In the genomic region with DNA sequence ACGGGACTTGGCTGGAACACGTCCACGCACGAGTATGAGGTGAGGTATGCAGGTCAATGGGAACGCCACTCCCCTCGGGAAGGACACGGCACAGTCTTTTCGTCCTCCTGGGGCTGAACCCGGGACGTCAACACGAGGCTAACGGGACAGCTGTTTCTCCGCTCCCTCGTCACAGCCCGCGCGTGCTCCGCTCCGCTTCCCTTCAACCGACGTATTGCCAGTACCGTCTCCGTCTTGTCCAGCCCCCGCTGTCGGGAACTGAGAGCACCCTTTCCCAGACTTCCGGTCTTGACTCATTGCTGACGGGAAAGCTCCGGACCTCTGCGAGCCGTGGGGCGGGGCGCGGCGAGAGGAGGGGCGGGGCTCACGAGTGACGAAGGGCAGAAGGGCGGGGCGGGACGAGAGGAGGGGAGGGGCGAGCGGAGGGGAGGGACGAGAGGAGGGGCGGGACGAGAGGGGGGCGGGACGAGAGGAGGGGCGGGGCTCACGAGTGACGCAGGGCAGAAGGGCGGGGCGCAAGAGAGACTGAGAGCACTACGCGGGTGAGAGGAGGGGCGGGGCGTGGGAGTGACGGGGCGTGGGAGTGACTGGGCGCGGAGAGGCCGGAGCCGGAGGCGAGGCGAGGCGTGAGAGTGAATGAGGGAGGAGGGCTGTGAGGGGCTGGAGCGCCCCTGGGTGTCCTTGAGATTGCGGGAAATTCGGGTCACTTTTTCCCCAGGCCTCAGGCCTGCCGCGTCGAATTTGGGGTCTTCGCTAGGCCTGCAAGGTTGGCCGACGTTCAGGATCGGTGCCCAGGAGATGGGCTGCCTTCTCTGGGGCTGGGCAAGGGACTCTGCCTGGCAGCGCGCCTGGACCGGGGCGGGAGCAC, we compare ENCODE assay signal across 8 cellular contexts. TPM values are rescaled to one million over a fixed set of nuclear protein-coding genes. Genes with fewer than 3 reads are reported as not detected.
A peak's percentile ranks its signal among the peaks of the same experiment; 100 is the strongest.
DNase-seq lines count a peak whose midpoint lies in the region; ATAC-seq and TF ChIP-seq lines count a peak whose summit lies in the region.

No MANE protein-coding gene starts in this region.

- H3K27me3 ChIP-seq in breast epithelium = no peaks in the 10 kb centered on the region

- H3K9me3 ChIP-seq in breast epithelium = no peaks in the 10 kb centered on the region

- DNase-seq in AG08395 (ENCODE audit: low spot score) = peak; percentile 97
- DNase-seq in NCI-H2196 treated with DMSO at 0.1 percent for 48 hours (lab: John Stamatoyannopoulos, UW; ENCODE audit: unreplicated experiment) = peak; percentile 93
- peak; percentile 96 to 98 for DNase-seq in breast epithelium (ENCODE audit: low spot score in 2 of 2)
- peak; percentile 93 for DNase-seq in iPS-NIHi11 (ENCODE audit: low spot score)

- intact Hi-C loops in breast epithelium (cut with DNase I; ENCODE audit: low total_unique reads) = loop anchor here (10.0 kb wide), 1 partner anchor 165 kb away; a partner anchor contains a TSS

- H3K4me3 ChIP-seq in breast epithelium (peak overlapping the region; percentile 48 to 75 (median 75)), skin epidermis (peak overlapping the region; percentile 42 to 72 (median 56))

- TF ChIP-seq CTCF in VCaP (conservative IDR thresholded peaks at IDR 0.05) = no peak
- no peak for TF ChIP-seq CTCF in breast epithelium (IDR thresholded peaks at IDR 0.05)

- peak; percentile 90 for TF ChIP-seq POLR2A in breast epithelium (IDR thresholded peaks at IDR 0.05)

- H3K36me3 ChIP-seq in breast epithelium = no peaks in the 10 kb centered on the region

- H3K4me1 ChIP-seq in breast epithelium = no peaks in the 10 kb centered on the region

- peak; percentile 80 for ATAC-seq in GM18909 (IDR thresholded peaks at IDR 0.05; ENCODE audit: poor library complexity, unreplicated experiment)
- ATAC-seq in HG03139 (IDR thresholded peaks at IDR 0.05; ENCODE audit: unreplicated experiment) = peak; percentile 78

- peak overlapping the region; percentile 68 for H3K27ac ChIP-seq in VCaP
- peak overlapping the region; percentile 96 to 98 for H3K27ac ChIP-seq in breast epithelium
- H3K27ac ChIP-seq in skin epidermis = peak overlapping the region; percentile 51 to 97 (median 93)

RNA-seq across cellular contexts. Expression of a gene that starts 22.2 kb away (rescaled TPM):
- under 1 TPM in 1 of 3 donors, not detected in 2; 0.66 TPM for total RNA-seq in breast epithelium

Comparison
In these comparisons a context has a peak if more than half of its experiments do, and no peak if none do; other contexts are left out.
1. Peak in every context shown above with its lines: DNase-seq, ATAC-seq, H3K4me3 ChIP-seq and H3K27ac ChIP-seq.